In genomic region chr3:120558784-120559227, GRCh38 we compare ENCODE assay signal across 1 cellular context.
TF ChIP-seq lines count a peak whose summit lies in the region.

No MANE protein-coding gene starts in this region.

TF ChIP-seq in GM12878, 131 proteins besides CTCF, POLR2A, EP300 and RAD21 (continued from another document):
- TF ChIP-seq, protein P1, sequence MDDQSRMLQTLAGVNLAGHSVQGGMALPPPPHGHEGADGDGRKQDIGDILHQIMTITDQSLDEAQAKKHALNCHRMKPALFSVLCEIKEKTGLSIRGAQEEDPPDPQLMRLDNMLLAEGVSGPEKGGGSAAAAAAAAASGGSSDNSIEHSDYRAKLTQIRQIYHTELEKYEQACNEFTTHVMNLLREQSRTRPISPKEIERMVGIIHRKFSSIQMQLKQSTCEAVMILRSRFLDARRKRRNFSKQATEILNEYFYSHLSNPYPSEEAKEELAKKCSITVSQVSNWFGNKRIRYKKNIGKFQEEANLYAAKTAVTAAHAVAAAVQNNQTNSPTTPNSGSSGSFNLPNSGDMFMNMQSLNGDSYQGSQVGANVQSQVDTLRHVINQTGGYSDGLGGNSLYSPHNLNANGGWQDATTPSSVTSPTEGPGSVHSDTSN (IDR thresholded peaks at IDR 0.05; ENCODE audit: insufficient replicate concordance, low read depth, low read length), result peak; percentile 19
- TF ChIP-seq IRF4 (IDR thresholded peaks at IDR 0.05; ENCODE audit: low read depth, low read length) (no peak), BMI1 (IDR thresholded peaks at IDR 0.05; ENCODE audit: borderline replicate concordance) (peak; percentile 67), HSF1 (IDR thresholded peaks at IDR 0.05; ENCODE audit: low read depth, low read length) (no peak), POU2F2 (IDR thresholded peaks at IDR 0.05; ENCODE audit: borderline replicate concordance, low read depth, low read length) (0 out of 3 replicates have a peak, but pooled peaks have one; percentile 33), DPF2 (IDR thresholded peaks at IDR 0.05) (peak; percentile 41; the same call in 1 of the 2 replicates), YY1 (IDR thresholded peaks at IDR 0.05; ENCODE audit: low read depth, low read length) (0 out of 2 replicates have a peak, but pooled peaks have one; percentile 60), ATF7 (IDR thresholded peaks at IDR 0.05; ENCODE audit: low read depth) (peak; percentile 97), SUPT20H (IDR thresholded peaks at IDR 0.05; ENCODE audit: borderline replicate concordance, control insufficient read depth, low read depth, low read length) (no peak), IKZF2 (IDR thresholded peaks at IDR 0.05) (peak; percentile 29 to 52; a peak in 2 of 4 replicates), ZNF207 (IDR thresholded peaks at IDR 0.05; ENCODE audit: borderline replicate concordance) (peak; percentile 58; the same call in 1 of the 2 replicates), SKIL (IDR thresholded peaks at IDR 0.05; ENCODE audit: low read depth, poor library complexity, severe bottlenecking) (peak; percentile 32), RUNX3 (IDR thresholded peaks at IDR 0.05; ENCODE audit: low read length) (peak; percentile 93)
- TF ChIP-seq, protein P2, sequence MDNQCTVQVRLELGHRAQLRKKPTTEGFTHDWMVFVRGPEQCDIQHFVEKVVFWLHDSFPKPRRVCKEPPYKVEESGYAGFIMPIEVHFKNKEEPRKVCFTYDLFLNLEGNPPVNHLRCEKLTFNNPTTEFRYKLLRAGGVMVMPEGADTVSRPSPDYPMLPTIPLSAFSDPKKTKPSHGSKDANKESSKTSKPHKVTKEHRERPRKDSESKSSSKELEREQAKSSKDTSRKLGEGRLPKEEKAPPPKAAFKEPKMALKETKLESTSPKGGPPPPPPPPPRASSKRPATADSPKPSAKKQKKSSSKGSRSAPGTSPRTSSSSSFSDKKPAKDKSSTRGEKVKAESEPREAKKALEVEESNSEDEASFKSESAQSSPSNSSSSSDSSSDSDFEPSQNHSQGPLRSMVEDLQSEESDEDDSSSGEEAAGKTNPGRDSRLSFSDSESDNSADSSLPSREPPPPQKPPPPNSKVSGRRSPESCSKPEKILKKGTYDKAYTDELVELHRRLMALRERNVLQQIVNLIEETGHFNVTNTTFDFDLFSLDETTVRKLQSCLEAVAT (IDR thresholded peaks at IDR 0.05), result peak; percentile 75
- TF ChIP-seq, protein P3, sequence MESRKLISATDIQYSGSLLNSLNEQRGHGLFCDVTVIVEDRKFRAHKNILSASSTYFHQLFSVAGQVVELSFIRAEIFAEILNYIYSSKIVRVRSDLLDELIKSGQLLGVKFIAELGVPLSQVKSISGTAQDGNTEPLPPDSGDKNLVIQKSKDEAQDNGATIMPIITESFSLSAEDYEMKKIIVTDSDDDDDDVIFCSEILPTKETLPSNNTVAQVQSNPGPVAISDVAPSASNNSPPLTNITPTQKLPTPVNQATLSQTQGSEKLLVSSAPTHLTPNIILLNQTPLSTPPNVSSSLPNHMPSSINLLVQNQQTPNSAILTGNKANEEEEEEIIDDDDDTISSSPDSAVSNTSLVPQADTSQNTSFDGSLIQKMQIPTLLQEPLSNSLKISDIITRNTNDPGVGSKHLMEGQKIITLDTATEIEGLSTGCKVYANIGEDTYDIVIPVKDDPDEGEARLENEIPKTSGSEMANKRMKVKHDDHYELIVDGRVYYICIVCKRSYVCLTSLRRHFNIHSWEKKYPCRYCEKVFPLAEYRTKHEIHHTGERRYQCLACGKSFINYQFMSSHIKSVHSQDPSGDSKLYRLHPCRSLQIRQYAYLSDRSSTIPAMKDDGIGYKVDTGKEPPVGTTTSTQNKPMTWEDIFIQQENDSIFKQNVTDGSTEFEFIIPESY (IDR thresholded peaks at IDR 0.05), result no peak
